8 cellular contexts compared by ENCODE assay signal in genomic region chr3:43855674-43856299, GRCh38.
DNase-seq lines count a peak whose midpoint lies in the region; ATAC-seq and TF ChIP-seq lines count a peak whose summit lies in the region.

No MANE protein-coding gene starts in this region.

- peak; percentile 55 for DNase-seq in GM10248 (ENCODE audit: extremely low spot score)
- DNase-seq in caudate nucleus (lab: John Stamatoyannopoulos, UW): peak in 46 of 61 donors; percentile 2 to 79 (median 38)
- peak in 1 of 2 donors; percentile 65 for DNase-seq in left lung
- peak; percentile 47 for DNase-seq in stimulated activated naive CD8-positive, alpha-beta T cell treated with anti-CD3 and anti-CD28 coated beads, Interleukin-15, Interleukin-2, amounts not matched to agents 100 U/mL and 50 U/mL, for 24 hours

- intact Hi-C loops in left lung (cut with DNase I): no loop called here

- CTCF ChIA-PET in GM10248 (lab: Yijun Ruan, JAX): interaction anchor here (0.7 to 4.6 kb wide), 49 partner anchors 10 to 406 kb away, joined by 3 to 69 read pairs (median 4); no protein-coding TSS in a partner anchor

- no peak overlapping the region for H3K4me3 ChIP-seq in Loucy (ENCODE audit: low read length, poor library complexity, severe bottlenecking)
- H3K4me3 ChIP-seq in SU-DHL-6 (ENCODE audit: insufficient read depth, low read length, poor library complexity, severe bottlenecking): no peak overlapping the region
- H3K4me3 ChIP-seq in left lung: no peak overlapping the region

- no peak overlapping the region for H3K9ac ChIP-seq in Loucy (ENCODE audit: low read depth, low read length, poor library complexity, severe bottlenecking)
- H3K9ac ChIP-seq in SU-DHL-6 (ENCODE audit: low read length): no peak overlapping the region

- no peaks in the 10 kb centered on the region for H3F3A ChIP-seq in Loucy (ENCODE audit: low read depth)
- no peaks in the 10 kb centered on the region for H3F3A ChIP-seq in SU-DHL-6 (ENCODE audit: insufficient read depth)

- no peaks in the 10 kb centered on the region for H3K36me3 ChIP-seq in Loucy (ENCODE audit: insufficient read depth, low read length)
- no peaks in the 10 kb centered on the region for H3K36me3 ChIP-seq in SU-DHL-6 (ENCODE audit: low read length)
- H3K36me3 ChIP-seq in left lung: no peaks in the 10 kb centered on the region

- POLR2A ChIA-PET in GM10248 (lab: Yijun Ruan, JAX): no interaction called here

- no peaks in the 10 kb centered on the region for H3K9me2 ChIP-seq in Loucy (replicated peaks; ENCODE audit: low read depth, low read length)
- no peaks in the 10 kb centered on the region for H3K9me2 ChIP-seq in SU-DHL-6 (replicated peaks; ENCODE audit: insufficient read depth, low read length)

- H3K4me2 ChIP-seq in Loucy (ENCODE audit: low read depth, low read length, poor library complexity, severe bottlenecking) (peak overlapping the region; percentile 18), SU-DHL-6 (ENCODE audit: low read depth, low read length, poor library complexity, severe bottlenecking) (no peak overlapping the region)

- H4K20me1 ChIP-seq in Loucy (ENCODE audit: insufficient read depth, low read length, poor library complexity, severe bottlenecking): no peaks in the 10 kb centered on the region
- no peaks in the 10 kb centered on the region for H4K20me1 ChIP-seq in SU-DHL-6 (ENCODE audit: low read depth, low read length)

- H3K27me3 ChIP-seq in Loucy (ENCODE audit: insufficient read depth, low read length, poor library complexity, severe bottlenecking): no peaks in the 10 kb centered on the region
- no peaks in the 10 kb centered on the region for H3K27me3 ChIP-seq in SU-DHL-6 (ENCODE audit: low read length)
- peaks cover 13 to 55% of the 10 kb centered on the region in 2 donors for H3K27me3 ChIP-seq in left lung

- H3K4me1 ChIP-seq in Loucy (ENCODE audit: insufficient read depth, low read length, poor library complexity, severe bottlenecking) (no peaks in the 10 kb centered on the region), left lung (no peaks in the 10 kb centered on the region)

- H3K27ac ChIP-seq in 22Rv1: no peak overlapping the region
- no peak overlapping the region for H3K27ac ChIP-seq in SU-DHL-6 (ENCODE audit: low read depth, low read length)
- H3K27ac ChIP-seq in caudate nucleus (ENCODE audit: low read depth, low read length): no peak overlapping the region
- no peak overlapping the region for H3K27ac ChIP-seq in left lung

- H3K9me3 ChIP-seq in Loucy (ENCODE audit: insufficient read depth, low read depth, low read length) (no peaks in the 10 kb centered on the region), SU-DHL-6 (ENCODE audit: insufficient read depth, low read length) (no peaks in the 10 kb centered on the region), left lung (no peaks in the 10 kb centered on the region)

- peak; percentile 65 for TF ChIP-seq CTCF in 22Rv1 (IDR thresholded peaks at IDR 0.05)
- peak; percentile 83 for TF ChIP-seq CTCF in GM10248 (IDR thresholded peaks at IDR 0.05; ENCODE audit: control extremely low read depth, extremely low read depth, low read depth, missing control alignments)
- TF ChIP-seq CTCF in Loucy (conservative IDR thresholded peaks at IDR 0.05; ENCODE audit: low read length): peak; percentile 88
- TF ChIP-seq CTCF in SU-DHL-6 (IDR thresholded peaks at IDR 0.05; ENCODE audit: insufficient read depth, low read length, poor library complexity, severe bottlenecking): peak; percentile 89
- TF ChIP-seq CTCF in left lung (IDR thresholded peaks at IDR 0.05): peak; percentile 53 to 66

- H3K79me2 ChIP-seq in Loucy (ENCODE audit: insufficient read depth, low read length) (no peaks in the 10 kb centered on the region), SU-DHL-6 (ENCODE audit: insufficient read depth, low read length) (no peaks in the 10 kb centered on the region)

- H2AFZ ChIP-seq in Loucy (ENCODE audit: low read length) (peak overlapping the region; percentile 92), SU-DHL-6 (ENCODE audit: low read depth, low read length, severe bottlenecking) (no peak overlapping the region)

- ATAC-seq in left lung (peak; percentile 99), HG03460 (IDR thresholded peaks at IDR 0.05; ENCODE audit: unreplicated experiment) (no peak)
- peak; percentile 57 for ATAC-seq in stimulated activated naive CD8-positive, alpha-beta T cell treated with anti-CD3 and anti-CD28 coated beads, Interleukin-15, Interleukin-2, amounts not matched to agents 100 U/mL and 50 U/mL, for 24 hours
